Comparison of ENCODE assay signal across 35 cellular contexts in the genomic region with DNA sequence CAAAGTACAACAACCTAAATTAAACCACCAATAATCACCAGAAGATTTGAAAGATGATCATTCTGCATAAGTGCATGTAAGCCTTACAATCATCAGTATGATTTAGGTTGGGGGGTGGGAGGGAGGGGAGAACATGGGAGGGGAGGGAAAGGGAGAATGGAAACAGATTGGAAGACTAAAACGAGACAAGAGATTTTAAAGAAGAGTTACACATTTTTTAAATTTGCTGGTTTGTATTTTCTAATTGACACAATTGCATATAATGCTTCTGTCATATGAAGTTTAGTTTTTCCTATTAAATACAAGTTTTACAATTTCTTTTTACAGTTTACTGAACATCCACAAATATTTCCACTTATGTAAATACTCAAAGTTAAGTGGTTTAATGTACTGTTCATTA.
A peak's percentile ranks its signal among the peaks of the same experiment; 100 is the strongest.
DNase-seq lines count a peak whose midpoint lies in the region; ATAC-seq, FAIRE-seq and TF ChIP-seq lines count a peak whose summit lies in the region.
"Had no signal": no experiment of that assay in that cellular context is flagged by ENCODE, and none has a peak within 500 bp of the region (broad histone marks: within the 10 kb centered on the region; RNA-seq: fewer than 3 reads in every experiment).

No MANE protein-coding gene starts in this region.

- H3K4me2 ChIP-seq in HepG2 (ENCODE audit: low read depth, low read length) (no peak overlapping the region), HCT116 (ENCODE audit: low read length) (no peak overlapping the region), IMR-90 (ENCODE audit: low read depth, low read length) (no peak overlapping the region)
- H3K4me2 ChIP-seq: A549; BLaER1; BLaER1 treated with 17β-estradiol and CSF1 and Interleukin-3, amounts not matched to agents 10 nM and 100 nM had no signal

- H3K79me1 ChIP-seq in IMR-90 (ENCODE audit: low read depth in 1 of 2, low read length in 2 of 2), result no peaks in the 10 kb centered on the region

- H3K18ac ChIP-seq in IMR-90 (ENCODE audit: low read depth, low read length), result no peak overlapping the region

- in situ Hi-C loops in HepG2 (cut with HindIII; ENCODE audit: extremely low pct_ligation_motif_present, low pct_unique_long_range_greater_than_20kb) (no loop called here), IMR-90 (cut with MboI; ENCODE audit: low sequenced_read_pairs) (no loop called here)

- ATAC-seq in HepG2 (no peak), right lobe of liver (no peak), HCT116 (no peak), IMR-90 (ENCODE audit: low read depth) (no peak)
- ATAC-seq: A549; CD8-positive, alpha-beta T cell had no signal

- H3K36me3 ChIP-seq in HepG2 (replicated peaks in 1 of 2; ENCODE audit: control insufficient read depth in 1 of 2, insufficient read depth in 2 of 2, low read length in 2 of 2) (no peaks in the 10 kb centered on the region), right lobe of liver (no peaks in the 10 kb centered on the region), HCT116 (ENCODE audit: control insufficient read depth in 1 of 2, insufficient read depth in 2 of 2, low read length in 2 of 2) (no peaks in the 10 kb centered on the region), IMR-90 (ENCODE audit: control insufficient read depth, insufficient read depth, low read length) (no peaks in the 10 kb centered on the region)
- H3K36me3 ChIP-seq: BE2C; BLaER1; BLaER1 treated with 17β-estradiol and CSF1 and Interleukin-3, amounts not matched to agents 10 nM and 100 nM had no signal

- POLR2A ChIA-PET in HepG2 (lab: Yijun Ruan, JAX), result no interaction called here
- POLR2A ChIA-PET in HCT116 (lab: Charles Lee), result no interaction called here
- POLR2A ChIA-PET in IMR-90 (lab: Charles Lee; ENCODE audit: unreplicated experiment), result no interaction called here

- H3K4me3 ChIP-seq in HepG2 (replicated peaks in 1 of 3; ENCODE audit: insufficient read depth in 1 of 3, low read depth in 2 of 3, low read length in 3 of 3), result no peak overlapping the region
- H3K4me3 ChIP-seq in right lobe of liver, result no peak overlapping the region
- H3K4me3 ChIP-seq in HCT116 (replicated peaks in 1 of 2; ENCODE audit: low read depth in 1 of 2, low read length in 2 of 2), result no peak overlapping the region
- H3K4me3 ChIP-seq in IMR-90 (ENCODE audit: insufficient read depth, low read depth, low read length), result no peak overlapping the region
- H3K4me3 ChIP-seq: A549; BLaER1; BLaER1 treated with 17β-estradiol and CSF1 and Interleukin-3, amounts not matched to agents 10 nM and 100 nM had no signal

- H3K56ac ChIP-seq in IMR-90 (ENCODE audit: extremely low read depth, insufficient read depth, low read length), result no peak overlapping the region

- CTCF ChIA-PET in HepG2 (lab: Yijun Ruan, JAX; ENCODE audit: low intra/inter-chr PET ratio, low total read pairs), result no interaction called here
- CTCF ChIA-PET in HCT116 (lab: Charles Lee), result no interaction called here
- CTCF ChIA-PET in IMR-90 (lab: Yijun Ruan, JAX), result no interaction called here

- no peak for TF ChIP-seq POLR2A in HepG2 (IDR thresholded peaks at IDR 0.05; ENCODE audit: insufficient read depth in 1 of 2, low read depth in 2 of 2, low read length in 2 of 2)
- TF ChIP-seq POLR2A in right lobe of liver (IDR thresholded peaks at IDR 0.05), result no peak
- no peak for TF ChIP-seq POLR2A in HCT116 (IDR thresholded peaks at IDR 0.05; ENCODE audit: borderline replicate concordance, extremely low read depth, insufficient read depth, insufficient read length)
- TF ChIP-seq POLR2A in IMR-90 (IDR thresholded peaks at IDR 0.05; ENCODE audit: low read depth, low read length), result no peak

- H3K27me3 ChIP-seq in HepG2 (ENCODE audit: control insufficient read depth in 1 of 2, insufficient read depth in 2 of 2, low read length in 2 of 2) (no peaks in the 10 kb centered on the region), right lobe of liver (no peaks in the 10 kb centered on the region), HCT116 (ENCODE audit: insufficient read depth, low read length) (no peaks in the 10 kb centered on the region), IMR-90 (ENCODE audit: control insufficient read depth, insufficient read depth, low read length) (no peaks in the 10 kb centered on the region)
- H3K27me3 ChIP-seq: BE2C; BLaER1; BLaER1 treated with 17β-estradiol and CSF1 and Interleukin-3, amounts not matched to agents 10 nM and 100 nM had no signal

- H3K27me3 Mint-ChIP-seq in activated T-cell treated with anti-CD3 and anti-CD28 coated beads, Interleukin-2, amount 50 U/mL, for 24 hours, result no peaks in the 10 kb centered on the region
- H3K27me3 Mint-ChIP-seq: B cell; CD4-positive, alpha-beta memory T cell; CD4-positive, alpha-beta T cell; CD4-positive, CD25-positive, alpha-beta regulatory T cell; CD8-positive, alpha-beta memory T cell had no signal

- no peak overlapping the region for H2AK9ac ChIP-seq in IMR-90 (replicated peaks; ENCODE audit: low read depth, low read length, poor library complexity)

- no peak for TF ChIP-seq EP300 in HepG2 (IDR thresholded peaks at IDR 0.05; ENCODE audit: low read depth in 2 of 2, low read length in 2 of 2)
- no peak for TF ChIP-seq EP300 in HepG2 (CRISPR knock-in tag; IDR thresholded peaks at IDR 0.05; ENCODE audit: borderline replicate concordance)

- no peak overlapping the region for H2BK5ac ChIP-seq in IMR-90 (ENCODE audit: low read depth, low read length, poor library complexity, severe bottlenecking)

- H3K9me3 ChIP-seq in HepG2 (ENCODE audit: low read length) (no peaks in the 10 kb centered on the region), right lobe of liver (no peaks in the 10 kb centered on the region), HCT116 (ENCODE audit: control insufficient read depth in 1 of 2, insufficient read depth in 1 of 2, low read depth in 1 of 2, low read length in 2 of 2) (no peaks in the 10 kb centered on the region), IMR-90 (ENCODE audit: control insufficient read depth, insufficient read depth, low read length) (no peaks in the 10 kb centered on the region)
- H3K9me3 ChIP-seq: A549, BE2C, BLaER1 had no signal

- H3K4me1 ChIP-seq in HepG2 (ENCODE audit: insufficient read depth, low read length), result no peaks in the 10 kb centered on the region
- H3K4me1 ChIP-seq in right lobe of liver, result no peaks in the 10 kb centered on the region
- peaks cover 0 to 12% of the 10 kb centered on the region in 2 experiments; a peak in 3 of 4 replicates for H3K4me1 ChIP-seq in HCT116 (ENCODE audit: control insufficient read depth in 1 of 2, insufficient read depth in 2 of 2, low read length in 2 of 2)
- H3K4me1 ChIP-seq in IMR-90 (ENCODE audit: control insufficient read depth, insufficient read depth, low read length), result peaks cover 2% of the 10 kb centered on the region; the same call in 1 of the 2 replicates
- H3K4me1 ChIP-seq: A549; BE2C; BLaER1; BLaER1 treated with 17β-estradiol and CSF1 and Interleukin-3, amounts not matched to agents 10 nM and 100 nM; Caco-2 had no signal

- 0% methylated on average over 1 of the region's 1 CpG for WGBS in HepG2 (ENCODE audit: low lambda C conversion rate)
- 21% methylated on average over 1 of the region's 1 CpG for WGBS in right lobe of liver (ENCODE audit: insufficient coverage, low coverage, low lambda C conversion rate, missing lambda C conversion rate)
- no CpG with 5 or more reads among the region's 1 CpG for WGBS in IMR-90 (ENCODE audit: extremely low coverage in 2 of 2, insufficient read length in 1 of 2), 2 experiments

- H3K79me2 ChIP-seq in HepG2 (ENCODE audit: insufficient read depth, low read length), result no peaks in the 10 kb centered on the region
- no peaks in the 10 kb centered on the region for H3K79me2 ChIP-seq in HCT116 (ENCODE audit: insufficient read depth, low read length)

- H4K5ac ChIP-seq in IMR-90 (ENCODE audit: low read depth, low read length), result no peak overlapping the region

- H3K9ac ChIP-seq in HepG2 (ENCODE audit: insufficient read depth, low read depth, low read length) (no peak overlapping the region), HCT116 (ENCODE audit: low read length) (no peak overlapping the region), IMR-90 (ENCODE audit: low read depth, low read length) (no peak overlapping the region)
- H3K9ac ChIP-seq: BLaER1; BLaER1 treated with 17β-estradiol and CSF1 and Interleukin-3, amounts not matched to agents 10 nM and 100 nM had no signal

- BruUV-seq in HepG2 (replicated peaks; lab: Mats Ljungman, UMichigan), result no TSS peak
- no TSS peak for BruUV-seq in HCT116 (replicated peaks; lab: Mats Ljungman, UMichigan)
- BruUV-seq in IMR-90 (replicated peaks; lab: Mats Ljungman, UMichigan), result no TSS peak

- H2BK120ac ChIP-seq in IMR-90 (ENCODE audit: low read depth, low read length), result 0 out of 2 replicates have a peak overlapping the region, but pooled peaks have one; percentile 4

- no peaks in the 10 kb centered on the region for H4K20me1 ChIP-seq in HepG2 (ENCODE audit: insufficient read depth, low read length)
- no peaks in the 10 kb centered on the region for H4K20me1 ChIP-seq in HCT116 (ENCODE audit: insufficient read depth)
- no peaks in the 10 kb centered on the region for H4K20me1 ChIP-seq in IMR-90 (ENCODE audit: insufficient read depth, low read length)
- H4K20me1 ChIP-seq: BLaER1; BLaER1 treated with 17β-estradiol and CSF1 and Interleukin-3, amounts not matched to agents 10 nM and 100 nM had no signal

- H3K36me3 Mint-ChIP-seq in activated T-cell treated with anti-CD3 and anti-CD28 coated beads, Interleukin-2, amount 50 U/mL, for 24 hours (ENCODE audit: low read depth), result no peaks in the 10 kb centered on the region
- H3K36me3 Mint-ChIP-seq: CD14-positive monocyte; CD4-positive, alpha-beta memory T cell; CD4-positive, CD25-positive, alpha-beta regulatory T cell; CD8-positive, alpha-beta memory T cell; CD8-positive, alpha-beta T cell had no signal

- no peak overlapping the region for H2BK15ac ChIP-seq in IMR-90 (ENCODE audit: low read depth, low read length)

- no peak overlapping the region for H2BK20ac ChIP-seq in IMR-90 (ENCODE audit: low read depth, low read length)

- TF ChIP-seq RAD21 in HepG2 (CRISPR knock-in tag; IDR thresholded peaks at IDR 0.05), result no peak
- TF ChIP-seq RAD21 in HCT116 (IDR thresholded peaks at IDR 0.05; ENCODE audit: low read depth), result no peak
- no peak for TF ChIP-seq RAD21 in IMR-90 (IDR thresholded peaks at IDR 0.05; ENCODE audit: low read length)

- DNase-seq in NCI-H1105 treated with DMSO at 0.1 percent for 48 hours (lab: John Stamatoyannopoulos, UW) (peak; percentile 21), NCI-H1105 (lab: John Stamatoyannopoulos, UW) (no peak), HepG2 (ENCODE audit: low spot score) (no peak), right lobe of liver (no peak), HCT116 (ENCODE audit: low read depth, low spot score) (no peak), IMR-90 (no peak), NCI-H226 (no peak)
- DNase-seq in activated T-cell treated with anti-CD3 and anti-CD28 coated beads, Interleukin-2, amount 50 U/mL, for 24 hours, result no peak
- DNase-seq: 8988T; ACHN; AML-193; BE2C; C1 segment of cervical spinal cord; Caco-2; Calu3; CD4-positive, alpha-beta memory T cell; CD4-positive, alpha-beta T cell; CD4-positive, CD25-positive, alpha-beta regulatory T cell; CD8-positive, alpha-beta memory T cell; CD8-positive, alpha-beta T cell; COR-L47; DMS 273 treated with DMSO at 0.1 percent for 48 hours; DMS153; DMS79; DMS79 treated with DMSO at 0.1 percent for 48 hours; DND-41; EL had no signal

- H3K9me1 ChIP-seq in IMR-90 (ENCODE audit: insufficient read depth, low read length), result no peaks in the 10 kb centered on the region

- H3K23ac ChIP-seq in IMR-90 (ENCODE audit: low read depth, low read length), result no peak overlapping the region

- H2AFZ ChIP-seq in HepG2 (ENCODE audit: low read length) (no peak overlapping the region), HCT116 (ENCODE audit: low read depth, low read length, poor library complexity, severe bottlenecking) (peak overlapping the region; percentile 25), IMR-90 (replicated peaks; ENCODE audit: low read length, poor library complexity) (no peak overlapping the region)

- peaks cover 25% of the 10 kb centered on the region for H3K9me3 Mint-ChIP-seq in activated T-cell treated with anti-CD3 and anti-CD28 coated beads, Interleukin-2, amount 50 U/mL, for 24 hours

- no peak overlapping the region for H3K14ac ChIP-seq in IMR-90 (replicated peaks; ENCODE audit: low read depth, low read length)

- H3K27ac Mint-ChIP-seq in activated T-cell treated with anti-CD3 and anti-CD28 coated beads, Interleukin-2, amount 50 U/mL, for 24 hours, result no peak overlapping the region
- H3K27ac Mint-ChIP-seq: B cell; CD14-positive monocyte; CD4-positive, alpha-beta memory T cell; CD4-positive, alpha-beta T cell; CD4-positive, CD25-positive, alpha-beta regulatory T cell; CD8-positive, alpha-beta memory T cell; CD8-positive, alpha-beta T cell had no signal

- H3K4me1 Mint-ChIP-seq in activated T-cell treated with anti-CD3 and anti-CD28 coated beads, Interleukin-2, amount 50 U/mL, for 24 hours (ENCODE audit: low read depth), result no peaks in the 10 kb centered on the region
- H3K4me1 Mint-ChIP-seq: B cell; CD14-positive monocyte; CD4-positive, alpha-beta memory T cell; CD4-positive, CD25-positive, alpha-beta regulatory T cell; CD8-positive, alpha-beta memory T cell had no signal

- H4K91ac ChIP-seq in IMR-90 (ENCODE audit: insufficient read depth, low read depth, low read length), result no peak overlapping the region

- TF ChIP-seq CTCF in HepG2 (CRISPR knock-in tag; IDR thresholded peaks at IDR 0.05) (no peak), right lobe of liver (IDR thresholded peaks at IDR 0.05) (no peak), HCT116 (IDR thresholded peaks at IDR 0.05 in 2 of 3, conservative IDR thresholded peaks at IDR 0.05 in 1 of 3; ENCODE audit: borderline replicate concordance in 1 of 3, insufficient read depth in 1 of 3, low read depth in 2 of 3, low read length in 2 of 3) (no peak), IMR-90 (conservative IDR thresholded peaks at IDR 0.05; ENCODE audit: low read depth, low read length) (no peak)

- intact Hi-C loops in HepG2 (cut with micrococcal nuclease; ENCODE audit: unreplicated experiment) (no loop called here), right lobe of liver (cut with DNase I) (no loop called here), HCT116 (cut with micrococcal nuclease) (no loop called here), IMR-90 (cut with micrococcal nuclease) (loop anchor here (10.0 kb wide), 1 partner anchor 524 kb away; no protein-coding TSS in a partner anchor)

- no peak for FAIRE-seq in HepG2 (lab: Jason Lieb, UNC)
- FAIRE-seq: A204.1, A549 had no signal

- no peak overlapping the region for H3K4me3 Mint-ChIP-seq in activated T-cell treated with anti-CD3 and anti-CD28 coated beads, Interleukin-2, amount 50 U/mL, for 24 hours
- H3K4me3 Mint-ChIP-seq: B cell; CD14-positive monocyte; CD4-positive, alpha-beta memory T cell; CD4-positive, alpha-beta T cell; CD4-positive, CD25-positive, alpha-beta regulatory T cell; CD8-positive, alpha-beta memory T cell; CD8-positive, alpha-beta T cell had no signal

- no peak overlapping the region; a peak in 1 of 4 replicates for H4K8ac ChIP-seq in IMR-90 (ENCODE audit: low read depth in 2 of 2, low read length in 2 of 2)

- no peak overlapping the region for H2AK5ac ChIP-seq in IMR-90 (ENCODE audit: low read depth, low read length)

- H3K27ac ChIP-seq in HepG2 (ENCODE audit: extremely low read length, insufficient read depth, low read length) (no peak overlapping the region), right lobe of liver (no peak overlapping the region), HCT116 (ENCODE audit: low read depth, low read length) (no peak overlapping the region), IMR-90 (ENCODE audit: insufficient read depth, low read length) (no peak overlapping the region)
- H3K27ac ChIP-seq: 22Rv1; A549; BLaER1; BLaER1 treated with 17β-estradiol and CSF1 and Interleukin-3, amounts not matched to agents 10 nM and 100 nM; C4-2B had no signal

- dilution Hi-C loops in IMR-90 (cut with HindIII; ENCODE audit: low sequenced_read_pairs, unreplicated experiment), result no loop called here

- RAD21 ChIA-PET in HCT116 (lab: Charles Lee; ENCODE audit: low non-redundant PET in 1 of 2, low total read pairs in 2 of 2, uncharacterized antibody in 2 of 2, unreplicated experiment in 2 of 2), result no interaction called here

- H3K4ac ChIP-seq in IMR-90 (ENCODE audit: low read depth, low read length), result no peak overlapping the region

- no peaks in the 10 kb centered on the region for H3K9me2 ChIP-seq in HCT116 (ENCODE audit: insufficient read depth)
